In genomic region chr17:68470959-68471358, GRCh38 we compare ENCODE assay signal across 29 cellular contexts.
"Had no signal": no experiment of that assay in that cellular context is flagged by ENCODE, and none has a peak within 500 bp of the region (broad histone marks: within the 10 kb centered on the region; RNA-seq: fewer than 3 reads in every experiment).

No MANE protein-coding gene starts in this region.

- DNase-seq: activated CD4-positive, alpha-beta T cell treated with anti-CD3 and anti-CD28 coated beads for 1 hour; activated CD4-positive, alpha-beta T cell treated with anti-CD3 and anti-CD28 coated beads for 4 hours; activated CD4-positive, alpha-beta T cell treated with anti-CD3 and anti-CD28 coated beads, Interleukin-2, amount 10 ng/mL, durations not matched to agents 7 days and 5 days; activated CD4-positive, alpha-beta T cell treated with anti-CD3 and anti-CD28 coated beads, Interleukin-2, amount 50 U/mL, for 4 hours; activated CD8-positive, alpha-beta memory T cell treated with anti-CD3 and anti-CD28 coated beads for 24 hours; activated CD8-positive, alpha-beta T cell treated with anti-CD3 and anti-CD28 coated beads for 36 hours; activated effector memory CD4-positive, alpha-beta T cell treated with Interleukin-2 at 50 U/mL for 16 hours; activated gamma-delta T cell treated with Interleukin-2 at 50 U/mL for 16 hours; activated naive CD4-positive, alpha-beta T cell treated with anti-CD3 and anti-CD28 coated beads, Interleukin-2, amount 50 U/mL, for 16 hours; activated naive CD4-positive, alpha-beta T cell treated with Interleukin-2 at 50 U/mL for 16 hours; activated T-cell treated with anti-CD3 and anti-CD28 coated beads, Interleukin-2, amount 50 U/mL, for 4 hours; amniotic stem cell; anterior cingulate cortex; brain microvascular endothelial cell; dorsolateral prefrontal cortex; effector memory CD4-positive, alpha-beta T cell; endodermal cell; foreskin fibroblast; gastrocnemius medialis; heart right ventricle; T-helper 2 cell had no signal

- H3K9me3 ChIP-seq: gastrocnemius medialis had no signal

- ATAC-seq: activated CD8-positive, alpha-beta T cell treated with anti-CD3 and anti-CD28 coated beads for 36 hours; activated T-cell treated with anti-CD3 and anti-CD28 coated beads, Interleukin-2, amount 50 U/mL, for 4 hours; activated T-helper 17 cell treated with anti-CD3 and anti-CD28 coated beads, Interleukin-2, amount 50 U/mL, for 72 hours; esophagus mucosa; gastrocnemius medialis; heart right ventricle; WTC11 had no signal

- H3K27ac ChIP-seq: brain microvascular endothelial cell, coronary artery, dorsolateral prefrontal cortex, gastrocnemius medialis, VCaP had no signal

- H3K36me3 ChIP-seq: brain microvascular endothelial cell, gastrocnemius medialis, heart right ventricle had no signal

- FAIRE-seq: astrocyte, bronchial epithelial cell, TTC549 had no signal

- H3K27me3 ChIP-seq: brain microvascular endothelial cell, dorsolateral prefrontal cortex, gastrocnemius medialis, heart right ventricle had no signal

- H3K4me3 ChIP-seq: coronary artery, dorsolateral prefrontal cortex, gastrocnemius medialis, heart right ventricle had no signal
